Comparison of ENCODE assay signal across 22 cellular contexts in genomic region chr2:177633111-177633510, GRCh38.
DNase-seq lines count a peak whose midpoint lies in the region; ATAC-seq and TF ChIP-seq lines count a peak whose summit lies in the region.
"Had no signal": no experiment of that assay in that cellular context is flagged by ENCODE, and none has a peak within 500 bp of the region (broad histone marks: within the 10 kb centered on the region; RNA-seq: fewer than 3 reads in every experiment).

No MANE protein-coding gene starts in this region.

- H3K79me2 ChIP-seq in Loucy (ENCODE audit: insufficient read depth, low read length) = no peaks in the 10 kb centered on the region

- H3F3A ChIP-seq in Loucy (ENCODE audit: low read depth) = no peaks in the 10 kb centered on the region

- H2AFZ ChIP-seq in Loucy (ENCODE audit: low read length) = no peak overlapping the region

- no peaks in the 10 kb centered on the region for H3K27me3 ChIP-seq in Loucy (ENCODE audit: insufficient read depth, low read length, poor library complexity, severe bottlenecking)
- H3K27me3 ChIP-seq: BE2C, vagina had no signal

- no peaks in the 10 kb centered on the region for H3K9me2 ChIP-seq in Loucy (replicated peaks; ENCODE audit: low read depth, low read length)

- H3K9me3 ChIP-seq in Loucy (ENCODE audit: insufficient read depth, low read depth, low read length) = no peaks in the 10 kb centered on the region
- H3K9me3 ChIP-seq: BE2C, suprapubic skin, vagina had no signal

- H3K4me2 ChIP-seq in Loucy (ENCODE audit: low read depth, low read length, poor library complexity, severe bottlenecking) = peak overlapping the region; percentile 73

- DNase-seq in NCI-H1417 (lab: John Stamatoyannopoulos, UW) (peak in 2 of 3 experiments; percentile 18 to 38), NCI-H1417 treated with DMSO at 0.1 percent for 48 hours (lab: John Stamatoyannopoulos, UW) (no peak), NCI-H69 (lab: John Stamatoyannopoulos, UW) (peak; percentile 54), kidney tubule cell (ENCODE audit: low spot score) (peak; percentile 63), COR-L47 (lab: John Stamatoyannopoulos, UW) (no peak)
- DNase-seq: 8988T; activated CD8-positive, alpha-beta T cell treated with anti-CD3 and anti-CD28 coated beads, Interleukin-2, amount 10 ng/mL, durations not matched to agents 7 days and 5 days; activated naive CD4-positive, alpha-beta T cell treated with anti-CD3 and anti-CD28 coated beads for 36 hours; activated T-cell treated with anti-CD3 and anti-CD28 coated beads, Interleukin-2, amount 50 U/mL, for 1 hour; anterior cingulate cortex; BE2C; Calu3; cerebellar nuclear complex; erythroblast; islet precursor cell; stimulated activated CD4-positive, alpha-beta T cell treated with anti-CD3 and anti-CD28 coated beads, Interleukin-15, amount 100 ng/mL, for 24 hours; T1000 had no signal

- H3K4me1 ChIP-seq in Loucy (ENCODE audit: insufficient read depth, low read length, poor library complexity, severe bottlenecking) = peaks cover 48% of the 10 kb centered on the region
- H3K4me1 ChIP-seq: BE2C, suprapubic skin, vagina had no signal

- no peak for TF ChIP-seq CTCF in Loucy (conservative IDR thresholded peaks at IDR 0.05; ENCODE audit: low read length)

- H3K9ac ChIP-seq in Loucy (ENCODE audit: low read depth, low read length, poor library complexity, severe bottlenecking) = peak overlapping the region; percentile 76

- no peaks in the 10 kb centered on the region for H4K20me1 ChIP-seq in Loucy (ENCODE audit: insufficient read depth, low read length, poor library complexity, severe bottlenecking)

- no peak for ATAC-seq in GM18909 (IDR thresholded peaks at IDR 0.05; ENCODE audit: poor library complexity, unreplicated experiment)
- ATAC-seq in HG03457 (IDR thresholded peaks at IDR 0.05; ENCODE audit: unreplicated experiment) = no peak
- ATAC-seq: activated CD8-positive, alpha-beta T cell treated with anti-CD3 and anti-CD28 coated beads, Interleukin-2, amount 10 ng/mL, durations not matched to agents 7 days and 5 days had no signal

- no peaks in the 10 kb centered on the region for H3K36me3 ChIP-seq in Loucy (ENCODE audit: insufficient read depth, low read length)
- H3K36me3 ChIP-seq: BE2C, suprapubic skin, vagina had no signal

- H3K4me3 ChIP-seq in Loucy (ENCODE audit: low read length, poor library complexity, severe bottlenecking) = no peak overlapping the region
- H3K4me3 ChIP-seq: suprapubic skin, vagina had no signal

Comparison
In these comparisons a context has a peak if more than half of its experiments do, and no peak if none do; other contexts are left out.
1. DNase-seq: peak in NCI-H1417 (2 of 3), NCI-H69 (single experiment) and kidney tubule cell (single experiment); none in NCI-H1417 treated with DMSO at 0.1 percent for 48 hours (single experiment) and COR-L47 (single experiment).